ENCODE assay signal across 24 cellular contexts in genomic region chr4:69026974-69027373, GRCh38.
"Had no signal": no experiment of that assay in that cellular context is flagged by ENCODE, and none has a peak within 500 bp of the region (broad histone marks: within the 10 kb centered on the region; RNA-seq: fewer than 3 reads in every experiment).

No MANE protein-coding gene starts in this region.

- H3K4me3 ChIP-seq: cardiac muscle cell had no signal

- H3K9ac ChIP-seq: SK-N-SH had no signal

- H3K27ac ChIP-seq: brain microvascular endothelial cell, cardiac muscle cell, WERI-Rb-1 had no signal

- H3K4me2 ChIP-seq: SK-N-SH had no signal

- H3K27me3 ChIP-seq: brain microvascular endothelial cell, cardiac muscle cell had no signal

- ATAC-seq: activated CD4-positive, alpha-beta T cell treated with anti-CD3 and anti-CD28 coated beads for 36 hours; activated T-helper 17 cell treated with anti-CD3 and anti-CD28 coated beads, Interleukin-2, amount 50 U/mL, for 72 hours; Panc1; Right ventricle myocardium inferior had no signal

- DNase-seq: activated CD4-positive, alpha-beta memory T cell treated with anti-CD3 and anti-CD28 coated beads, Interleukin-2, amount 10 ng/mL, durations not matched to agents 7 days and 5 days; activated CD4-positive, alpha-beta T cell treated with anti-CD3 and anti-CD28 coated beads for 36 hours; activated CD4-positive, alpha-beta T cell treated with anti-CD3 and anti-CD28 coated beads, Interleukin-2, amount 50 U/mL, for 1 hour; activated gamma-delta T cell; activated naive CD4-positive, alpha-beta T cell treated with anti-CD3 and anti-CD28 coated beads for 36 hours; activated naive CD8-positive, alpha-beta T cell treated with anti-CD3 and anti-CD28 coated beads for 36 hours; activated T-cell treated with anti-CD3 and anti-CD28 coated beads for 4 hours; activated T-cell treated with anti-CD3 and anti-CD28 coated beads, Interleukin-2, amount 50 U/mL, for 48 hours; brain microvascular endothelial cell; NCI-H1048; NCI-H1930; NCI-H2107; NCI-H345; NCI-H510A; NCI-H526 treated with DMSO at 0.1 percent for 48 hours; NCI-H82; RPMI8226; SK-N-SH; T-helper 1 cell; WERI-Rb-1 had no signal

- H3K36me3 ChIP-seq: brain microvascular endothelial cell, cardiac muscle cell, WERI-Rb-1 had no signal

- H3K9me3 ChIP-seq: SK-N-SH had no signal
